In genomic region chr17:41777157-41777578, GRCh38 we compare ENCODE assay signal across 9 cellular contexts. TPM values are rescaled to one million over a fixed set of nuclear protein-coding genes. Genes with fewer than 3 reads are reported as not detected.
DNase-seq lines count a peak whose midpoint lies in the region; TF ChIP-seq lines count a peak whose summit lies in the region.
"Had no signal": no experiment of that assay in that cellular context is flagged by ENCODE, and none has a peak within 500 bp of the region (broad histone marks: within the 10 kb centered on the region; RNA-seq: fewer than 3 reads in every experiment).

No MANE protein-coding gene starts in this region.

- peaks cover 28% of the 10 kb centered on the region for H3K36me3 Mint-ChIP-seq in brain
- H3K36me3 Mint-ChIP-seq in activated CD4-positive, alpha-beta T cell treated with anti-CD3 and anti-CD28 coated beads, Interleukin-2, amount 10 ng/mL, durations not matched to agents 7 days and 5 days (ENCODE audit: low read depth): no peaks in the 10 kb centered on the region

- POLR2A ChIA-PET in activated CD4-positive, alpha-beta T cell treated with anti-CD3 and anti-CD28 coated beads, Interleukin-2, amount 10 ng/mL, durations not matched to agents 7 days and 5 days (lab: Charles Lee): interaction anchor here (0.6 kb wide), 1 partner anchor 87 kb away, joined by 3 read pairs; no protein-coding TSS in a partner anchor

- DNase-seq in HCEC 1CT (peak; percentile 24), iris pigment epithelial cell (ENCODE audit: low read depth) (peak; percentile 41), activated gamma-delta T cell treated with Interleukin-2 at 50 U/mL for 16 hours (no peak), NCI-H226 (no peak)
- no peak for DNase-seq in activated effector memory CD4-positive, alpha-beta T cell treated with anti-CD3 and anti-CD28 coated beads, Interleukin-2, amount 50 U/mL, for 16 hours
- no peak for DNase-seq in activated CD4-positive, alpha-beta T cell treated with anti-CD3 and anti-CD28 coated beads, Interleukin-2, amount 10 ng/mL, durations not matched to agents 7 days and 5 days
- DNase-seq: activated B cell treated with CpG ODN at 0.5 μM for 24 hours had no signal

- CTCF ChIA-PET in activated CD4-positive, alpha-beta T cell treated with anti-CD3 and anti-CD28 coated beads, Interleukin-2, amount 10 ng/mL, durations not matched to agents 7 days and 5 days (lab: Charles Lee): no interaction called here

- H3K4me1 Mint-ChIP-seq in brain: peaks cover 52% of the 10 kb centered on the region
- H3K4me1 Mint-ChIP-seq in activated CD4-positive, alpha-beta T cell treated with anti-CD3 and anti-CD28 coated beads, Interleukin-2, amount 10 ng/mL, durations not matched to agents 7 days and 5 days: no peaks in the 10 kb centered on the region

- H3K27ac ChIP-seq in skin epidermis: peak overlapping the region in 19 of 21 experiments; percentile 18 to 87 (median 67)

- H3K9me3 Mint-ChIP-seq in brain: no peaks in the 10 kb centered on the region
- H3K9me3 Mint-ChIP-seq in activated CD4-positive, alpha-beta T cell treated with anti-CD3 and anti-CD28 coated beads, Interleukin-2, amount 10 ng/mL, durations not matched to agents 7 days and 5 days: no peaks in the 10 kb centered on the region
- H3K9me3 Mint-ChIP-seq: activated B cell treated with CpG ODN at 0.5 μM for 24 hours had no signal

- H3K4me3 Mint-ChIP-seq in brain: no peak overlapping the region
- H3K4me3 Mint-ChIP-seq in activated CD4-positive, alpha-beta T cell treated with anti-CD3 and anti-CD28 coated beads, Interleukin-2, amount 10 ng/mL, durations not matched to agents 7 days and 5 days: no peak overlapping the region
- H3K4me3 Mint-ChIP-seq: activated B cell treated with CpG ODN at 0.5 μM for 24 hours had no signal

- TF ChIP-seq CTCF in brain (conservative IDR thresholded peaks at IDR 0.05): no peak

- no peak overlapping the region for H3K4me3 ChIP-seq in skin epidermis

- no peaks in the 10 kb centered on the region for H3K27me3 Mint-ChIP-seq in brain
- peaks cover 4% of the 10 kb centered on the region for H3K27me3 Mint-ChIP-seq in activated CD4-positive, alpha-beta T cell treated with anti-CD3 and anti-CD28 coated beads, Interleukin-2, amount 10 ng/mL, durations not matched to agents 7 days and 5 days
- H3K27me3 Mint-ChIP-seq: activated B cell treated with CpG ODN at 0.5 μM for 24 hours had no signal

- H3K27ac Mint-ChIP-seq in brain: peak overlapping the region in 3 of 5 experiments; percentile 7 to 80 (median 68)
- H3K27ac Mint-ChIP-seq in activated CD4-positive, alpha-beta T cell treated with anti-CD3 and anti-CD28 coated beads, Interleukin-2, amount 10 ng/mL, durations not matched to agents 7 days and 5 days: no peak overlapping the region
- H3K27ac Mint-ChIP-seq: activated B cell treated with CpG ODN at 0.5 μM for 24 hours had no signal

RNA-seq across cellular contexts. Expression of gene JUP, which starts 9.3 kb away (rescaled TPM):
- polyA plus RNA-seq in brain (ENCODE audit: insufficient read depth, low read depth, low replicate concordance): 195 TPM
- under 1 TPM; 0.77 to 0.99 TPM for total RNA-seq in activated CD4-positive, alpha-beta T cell treated with anti-CD3 and anti-CD28 coated beads, Interleukin-2, amount 10 ng/mL, durations not matched to agents 7 days and 5 days

RNA-seq across cellular contexts. Expression of gene P3H4, which starts 34.6 kb away (rescaled TPM):
- polyA plus RNA-seq in brain (ENCODE audit: insufficient read depth, low read depth, low replicate concordance): 9.0 TPM
- 1 to 10 TPM; 1.2 to 2.4 TPM for total RNA-seq in activated CD4-positive, alpha-beta T cell treated with anti-CD3 and anti-CD28 coated beads, Interleukin-2, amount 10 ng/mL, durations not matched to agents 7 days and 5 days

RNA-seq across cellular contexts. Expression of gene FKBP10, which starts 35.6 kb away (rescaled TPM):
- polyA plus RNA-seq in brain (ENCODE audit: insufficient read depth, low read depth, low replicate concordance): 20.6 TPM
- under 1 TPM in 1 of 2 experiments, not detected in 1; 0.44 TPM for total RNA-seq in activated CD4-positive, alpha-beta T cell treated with anti-CD3 and anti-CD28 coated beads, Interleukin-2, amount 10 ng/mL, durations not matched to agents 7 days and 5 days

RNA-seq across cellular contexts. Expression of gene HAP1, which starts 42.7 kb away (rescaled TPM):
- 3.9 TPM for polyA plus RNA-seq in brain (ENCODE audit: insufficient read depth, low read depth, low replicate concordance)
- under 1 TPM; 0.25 to 0.31 TPM for total RNA-seq in activated CD4-positive, alpha-beta T cell treated with anti-CD3 and anti-CD28 coated beads, Interleukin-2, amount 10 ng/mL, durations not matched to agents 7 days and 5 days

RNA-seq across cellular contexts. Expression of gene NT5C3B, which starts 58.9 kb away (rescaled TPM):
- polyA plus RNA-seq in brain (ENCODE audit: insufficient read depth, low read depth, low replicate concordance): 91.5 TPM
- 10 to 100 TPM; 13.7 to 17.7 TPM for total RNA-seq in activated CD4-positive, alpha-beta T cell treated with anti-CD3 and anti-CD28 coated beads, Interleukin-2, amount 10 ng/mL, durations not matched to agents 7 days and 5 days

Comparison
In these comparisons a context has a peak if more than half of its experiments do, and no peak if none do; other contexts are left out.
1. DNase-seq: peak in HCEC 1CT (single experiment) and iris pigment epithelial cell (single experiment); none in activated effector memory CD4-positive, alpha-beta T cell treated with anti-CD3 and anti-CD28 coated beads, Interleukin-2, amount 50 U/mL, for 16 hours (single experiment), activated CD4-positive, alpha-beta T cell treated with anti-CD3 and anti-CD28 coated beads, Interleukin-2, amount 10 ng/mL, durations not matched to agents 7 days and 5 days (single experiment), activated gamma-delta T cell treated with Interleukin-2 at 50 U/mL for 16 hours (single experiment) and NCI-H226 (single experiment).